ENCODE assay signal across 1 cellular context in the genomic region with DNA sequence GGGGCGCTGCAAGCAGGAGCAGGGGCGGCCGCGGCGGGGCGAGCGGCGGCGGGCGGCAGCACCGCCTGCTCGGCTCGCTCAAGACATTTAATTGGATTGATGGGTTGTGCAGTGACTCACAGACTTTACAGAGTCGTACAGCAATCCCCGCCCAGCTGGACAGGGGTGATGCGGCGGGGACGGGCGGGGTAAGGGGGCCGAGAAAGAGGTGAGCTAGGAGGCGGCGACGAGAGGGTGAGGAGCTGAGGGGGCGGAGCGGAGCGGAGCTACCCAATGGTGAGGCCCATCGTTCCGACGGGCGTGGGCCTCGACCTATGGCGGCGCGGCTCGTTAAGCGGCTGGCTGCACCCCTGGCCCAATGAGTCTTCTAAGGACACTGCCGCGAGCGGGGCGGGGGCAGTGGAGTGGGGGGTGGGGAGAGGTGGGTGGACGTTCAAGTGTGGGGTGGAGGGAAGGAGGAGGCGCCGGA.
TF ChIP-seq lines count a peak whose summit lies in the region.

No MANE protein-coding gene starts in this region.

TF ChIP-seq in K562, 482 proteins besides CTCF, POLR2A, EP300 and RAD21 (continued from another document and continues in another):
- TF ChIP-seq, protein P1, sequence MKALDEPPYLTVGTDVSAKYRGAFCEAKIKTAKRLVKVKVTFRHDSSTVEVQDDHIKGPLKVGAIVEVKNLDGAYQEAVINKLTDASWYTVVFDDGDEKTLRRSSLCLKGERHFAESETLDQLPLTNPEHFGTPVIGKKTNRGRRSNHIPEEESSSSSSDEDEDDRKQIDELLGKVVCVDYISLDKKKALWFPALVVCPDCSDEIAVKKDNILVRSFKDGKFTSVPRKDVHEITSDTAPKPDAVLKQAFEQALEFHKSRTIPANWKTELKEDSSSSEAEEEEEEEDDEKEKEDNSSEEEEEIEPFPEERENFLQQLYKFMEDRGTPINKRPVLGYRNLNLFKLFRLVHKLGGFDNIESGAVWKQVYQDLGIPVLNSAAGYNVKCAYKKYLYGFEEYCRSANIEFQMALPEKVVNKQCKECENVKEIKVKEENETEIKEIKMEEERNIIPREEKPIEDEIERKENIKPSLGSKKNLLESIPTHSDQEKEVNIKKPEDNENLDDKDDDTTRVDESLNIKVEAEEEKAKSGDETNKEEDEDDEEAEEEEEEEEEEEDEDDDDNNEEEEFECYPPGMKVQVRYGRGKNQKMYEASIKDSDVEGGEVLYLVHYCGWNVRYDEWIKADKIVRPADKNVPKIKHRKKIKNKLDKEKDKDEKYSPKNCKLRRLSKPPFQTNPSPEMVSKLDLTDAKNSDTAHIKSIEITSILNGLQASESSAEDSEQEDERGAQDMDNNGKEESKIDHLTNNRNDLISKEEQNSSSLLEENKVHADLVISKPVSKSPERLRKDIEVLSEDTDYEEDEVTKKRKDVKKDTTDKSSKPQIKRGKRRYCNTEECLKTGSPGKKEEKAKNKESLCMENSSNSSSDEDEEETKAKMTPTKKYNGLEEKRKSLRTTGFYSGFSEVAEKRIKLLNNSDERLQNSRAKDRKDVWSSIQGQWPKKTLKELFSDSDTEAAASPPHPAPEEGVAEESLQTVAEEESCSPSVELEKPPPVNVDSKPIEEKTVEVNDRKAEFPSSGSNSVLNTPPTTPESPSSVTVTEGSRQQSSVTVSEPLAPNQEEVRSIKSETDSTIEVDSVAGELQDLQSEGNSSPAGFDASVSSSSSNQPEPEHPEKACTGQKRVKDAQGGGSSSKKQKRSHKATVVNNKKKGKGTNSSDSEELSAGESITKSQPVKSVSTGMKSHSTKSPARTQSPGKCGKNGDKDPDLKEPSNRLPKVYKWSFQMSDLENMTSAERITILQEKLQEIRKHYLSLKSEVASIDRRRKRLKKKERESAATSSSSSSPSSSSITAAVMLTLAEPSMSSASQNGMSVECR (CRISPR knock-in tag; IDR thresholded peaks at IDR 0.05) = no peak
- TF ChIP-seq, protein P2, sequence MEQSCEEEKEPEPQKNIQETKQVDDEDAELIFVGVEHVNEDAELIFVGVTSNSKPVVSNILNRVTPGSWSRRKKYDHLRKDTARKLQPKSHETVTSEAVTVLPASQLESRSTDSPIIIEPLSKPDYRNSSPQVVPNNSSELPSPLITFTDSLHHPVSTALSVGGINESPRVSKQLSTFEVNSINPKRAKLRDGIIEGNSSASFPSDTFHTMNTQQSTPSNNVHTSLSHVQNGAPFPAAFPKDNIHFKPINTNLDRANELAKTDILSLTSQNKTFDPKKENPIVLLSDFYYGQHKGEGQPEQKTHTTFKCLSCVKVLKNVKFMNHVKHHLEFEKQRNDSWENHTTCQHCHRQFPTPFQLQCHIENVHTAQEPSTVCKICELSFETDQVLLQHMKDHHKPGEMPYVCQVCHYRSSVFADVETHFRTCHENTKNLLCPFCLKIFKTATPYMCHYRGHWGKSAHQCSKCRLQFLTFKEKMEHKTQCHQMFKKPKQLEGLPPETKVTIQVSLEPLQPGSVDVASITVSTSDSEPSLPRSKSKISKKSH (CRISPR knock-in tag; IDR thresholded peaks at IDR 0.05) = no peak
- TF ChIP-seq CREB1 (IDR thresholded peaks at IDR 0.05) (peak; percentile 25; the same call in 1 of the 2 replicates), CREB1 (CRISPR knock-in tag; IDR thresholded peaks at IDR 0.05) (no peak; the same call in 1 of the 2 replicates), COPS2 (conservative IDR thresholded peaks at IDR 0.05) (no peak), RB1 (IDR thresholded peaks at IDR 0.05; ENCODE audit: low read depth) (0 out of 2 replicates have a peak, but pooled peaks have one; percentile 36), ASH1L (IDR thresholded peaks at IDR 0.05; ENCODE audit: borderline replicate concordance, low read depth, partially characterized antibody) (peak; percentile 94), HDAC1 (IDR thresholded peaks at IDR 0.05) (no peak), NBN (IDR thresholded peaks at IDR 0.05; ENCODE audit: low read depth) (0 out of 2 replicates have a peak, but pooled peaks have one; percentile 8), MEIS2 (IDR thresholded peaks at IDR 0.05; ENCODE audit: partially characterized antibody) (peak; percentile 87), HNRNPL (IDR thresholded peaks at IDR 0.05; ENCODE audit: low read depth, low read length) (no peak), NFIX (CRISPR knock-in tag; IDR thresholded peaks at IDR 0.05; ENCODE audit: low read depth) (no peak), KAT8 (IDR thresholded peaks at IDR 0.05; ENCODE audit: low read depth) (no peak), NONO (IDR thresholded peaks at IDR 0.05; ENCODE audit: low read depth in 2 of 2, low read length in 1 of 2) (0 out of 4 replicates have a peak, but pooled peaks of 1 of the 2 experiments have one; percentile 29), TAF1 (IDR thresholded peaks at IDR 0.05; ENCODE audit: control insufficient read depth, extremely low read depth, insufficient read depth, low read length, severe bottlenecking) (peak; percentile 89), ZNF274 (IDR thresholded peaks at IDR 0.05; ENCODE audit: borderline replicate concordance, low read depth, low read length) (no peak), RHOXF2B (CRISPR knock-in tag; conservative IDR thresholded peaks at IDR 0.05) (no peak), ELF2 (CRISPR knock-in tag; IDR thresholded peaks at IDR 0.05) (no peak)
- TF ChIP-seq, protein P3, sequence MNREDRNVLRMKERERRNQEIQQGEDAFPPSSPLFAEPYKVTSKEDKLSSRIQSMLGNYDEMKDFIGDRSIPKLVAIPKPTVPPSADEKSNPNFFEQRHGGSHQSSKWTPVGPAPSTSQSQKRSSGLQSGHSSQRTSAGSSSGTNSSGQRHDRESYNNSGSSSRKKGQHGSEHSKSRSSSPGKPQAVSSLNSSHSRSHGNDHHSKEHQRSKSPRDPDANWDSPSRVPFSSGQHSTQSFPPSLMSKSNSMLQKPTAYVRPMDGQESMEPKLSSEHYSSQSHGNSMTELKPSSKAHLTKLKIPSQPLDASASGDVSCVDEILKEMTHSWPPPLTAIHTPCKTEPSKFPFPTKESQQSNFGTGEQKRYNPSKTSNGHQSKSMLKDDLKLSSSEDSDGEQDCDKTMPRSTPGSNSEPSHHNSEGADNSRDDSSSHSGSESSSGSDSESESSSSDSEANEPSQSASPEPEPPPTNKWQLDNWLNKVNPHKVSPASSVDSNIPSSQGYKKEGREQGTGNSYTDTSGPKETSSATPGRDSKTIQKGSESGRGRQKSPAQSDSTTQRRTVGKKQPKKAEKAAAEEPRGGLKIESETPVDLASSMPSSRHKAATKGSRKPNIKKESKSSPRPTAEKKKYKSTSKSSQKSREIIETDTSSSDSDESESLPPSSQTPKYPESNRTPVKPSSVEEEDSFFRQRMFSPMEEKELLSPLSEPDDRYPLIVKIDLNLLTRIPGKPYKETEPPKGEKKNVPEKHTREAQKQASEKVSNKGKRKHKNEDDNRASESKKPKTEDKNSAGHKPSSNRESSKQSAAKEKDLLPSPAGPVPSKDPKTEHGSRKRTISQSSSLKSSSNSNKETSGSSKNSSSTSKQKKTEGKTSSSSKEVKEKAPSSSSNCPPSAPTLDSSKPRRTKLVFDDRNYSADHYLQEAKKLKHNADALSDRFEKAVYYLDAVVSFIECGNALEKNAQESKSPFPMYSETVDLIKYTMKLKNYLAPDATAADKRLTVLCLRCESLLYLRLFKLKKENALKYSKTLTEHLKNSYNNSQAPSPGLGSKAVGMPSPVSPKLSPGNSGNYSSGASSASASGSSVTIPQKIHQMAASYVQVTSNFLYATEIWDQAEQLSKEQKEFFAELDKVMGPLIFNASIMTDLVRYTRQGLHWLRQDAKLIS (CRISPR knock-in tag; IDR thresholded peaks at IDR 0.05) = no peak
- TF ChIP-seq, protein P4, sequence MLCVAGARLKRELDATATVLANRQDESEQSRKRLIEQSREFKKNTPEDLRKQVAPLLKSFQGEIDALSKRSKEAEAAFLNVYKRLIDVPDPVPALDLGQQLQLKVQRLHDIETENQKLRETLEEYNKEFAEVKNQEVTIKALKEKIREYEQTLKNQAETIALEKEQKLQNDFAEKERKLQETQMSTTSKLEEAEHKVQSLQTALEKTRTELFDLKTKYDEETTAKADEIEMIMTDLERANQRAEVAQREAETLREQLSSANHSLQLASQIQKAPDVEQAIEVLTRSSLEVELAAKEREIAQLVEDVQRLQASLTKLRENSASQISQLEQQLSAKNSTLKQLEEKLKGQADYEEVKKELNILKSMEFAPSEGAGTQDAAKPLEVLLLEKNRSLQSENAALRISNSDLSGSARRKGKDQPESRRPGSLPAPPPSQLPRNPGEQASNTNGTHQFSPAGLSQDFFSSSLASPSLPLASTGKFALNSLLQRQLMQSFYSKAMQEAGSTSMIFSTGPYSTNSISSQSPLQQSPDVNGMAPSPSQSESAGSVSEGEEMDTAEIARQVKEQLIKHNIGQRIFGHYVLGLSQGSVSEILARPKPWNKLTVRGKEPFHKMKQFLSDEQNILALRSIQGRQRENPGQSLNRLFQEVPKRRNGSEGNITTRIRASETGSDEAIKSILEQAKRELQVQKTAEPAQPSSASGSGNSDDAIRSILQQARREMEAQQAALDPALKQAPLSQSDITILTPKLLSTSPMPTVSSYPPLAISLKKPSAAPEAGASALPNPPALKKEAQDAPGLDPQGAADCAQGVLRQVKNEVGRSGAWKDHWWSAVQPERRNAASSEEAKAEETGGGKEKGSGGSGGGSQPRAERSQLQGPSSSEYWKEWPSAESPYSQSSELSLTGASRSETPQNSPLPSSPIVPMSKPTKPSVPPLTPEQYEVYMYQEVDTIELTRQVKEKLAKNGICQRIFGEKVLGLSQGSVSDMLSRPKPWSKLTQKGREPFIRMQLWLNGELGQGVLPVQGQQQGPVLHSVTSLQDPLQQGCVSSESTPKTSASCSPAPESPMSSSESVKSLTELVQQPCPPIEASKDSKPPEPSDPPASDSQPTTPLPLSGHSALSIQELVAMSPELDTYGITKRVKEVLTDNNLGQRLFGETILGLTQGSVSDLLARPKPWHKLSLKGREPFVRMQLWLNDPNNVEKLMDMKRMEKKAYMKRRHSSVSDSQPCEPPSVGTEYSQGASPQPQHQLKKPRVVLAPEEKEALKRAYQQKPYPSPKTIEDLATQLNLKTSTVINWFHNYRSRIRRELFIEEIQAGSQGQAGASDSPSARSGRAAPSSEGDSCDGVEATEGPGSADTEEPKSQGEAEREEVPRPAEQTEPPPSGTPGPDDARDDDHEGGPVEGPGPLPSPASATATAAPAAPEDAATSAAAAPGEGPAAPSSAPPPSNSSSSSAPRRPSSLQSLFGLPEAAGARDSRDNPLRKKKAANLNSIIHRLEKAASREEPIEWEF (CRISPR knock-in tag; IDR thresholded peaks at IDR 0.05) = no peak
- TF ChIP-seq, protein P5, sequence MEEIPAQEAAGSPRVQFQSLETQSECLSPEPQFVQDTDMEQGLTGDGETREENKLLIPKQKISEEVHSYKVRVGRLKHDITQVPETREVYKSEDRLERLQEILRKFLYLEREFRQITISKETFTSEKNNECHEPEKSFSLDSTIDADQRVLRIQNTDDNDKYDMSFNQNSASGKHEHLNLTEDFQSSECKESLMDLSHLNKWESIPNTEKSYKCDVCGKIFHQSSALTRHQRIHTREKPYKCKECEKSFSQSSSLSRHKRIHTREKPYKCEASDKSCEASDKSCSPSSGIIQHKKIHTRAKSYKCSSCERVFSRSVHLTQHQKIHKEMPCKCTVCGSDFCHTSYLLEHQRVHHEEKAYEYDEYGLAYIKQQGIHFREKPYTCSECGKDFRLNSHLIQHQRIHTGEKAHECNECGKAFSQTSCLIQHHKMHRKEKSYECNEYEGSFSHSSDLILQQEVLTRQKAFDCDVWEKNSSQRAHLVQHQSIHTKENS (CRISPR knock-in tag; IDR thresholded peaks at IDR 0.05) = no peak
- TF ChIP-seq, protein P6, sequence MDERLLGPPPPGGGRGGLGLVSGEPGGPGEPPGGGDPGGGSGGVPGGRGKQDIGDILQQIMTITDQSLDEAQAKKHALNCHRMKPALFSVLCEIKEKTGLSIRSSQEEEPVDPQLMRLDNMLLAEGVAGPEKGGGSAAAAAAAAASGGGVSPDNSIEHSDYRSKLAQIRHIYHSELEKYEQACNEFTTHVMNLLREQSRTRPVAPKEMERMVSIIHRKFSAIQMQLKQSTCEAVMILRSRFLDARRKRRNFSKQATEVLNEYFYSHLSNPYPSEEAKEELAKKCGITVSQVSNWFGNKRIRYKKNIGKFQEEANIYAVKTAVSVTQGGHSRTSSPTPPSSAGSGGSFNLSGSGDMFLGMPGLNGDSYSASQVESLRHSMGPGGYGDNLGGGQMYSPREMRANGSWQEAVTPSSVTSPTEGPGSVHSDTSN (CRISPR knock-in tag; IDR thresholded peaks at IDR 0.05; ENCODE audit: low read depth) = peak; percentile 90
- TF ChIP-seq, protein P6 (tag; conservative IDR thresholded peaks at IDR 0.05; ENCODE audit: low read depth) = peak; percentile 96
